ENCODE assay signal across 16 cellular contexts in genomic region chr3:33834117-33834495, GRCh38. TPM values are rescaled to one million over a fixed set of nuclear protein-coding genes. Genes with fewer than 3 reads are reported as not detected.
A peak's percentile ranks its signal among the peaks of the same experiment; 100 is the strongest.
DNase-seq lines count a peak whose midpoint lies in the region; ATAC-seq and TF ChIP-seq lines count a peak whose summit lies in the region.
"Had no signal": no experiment of that assay in that cellular context is flagged by ENCODE, and none has a peak within 500 bp of the region (broad histone marks: within the 10 kb centered on the region; RNA-seq: fewer than 3 reads in every experiment).

No MANE protein-coding gene starts in this region.

- ATAC-seq in natural killer cell (no peak), GM21717 (IDR thresholded peaks at IDR 0.05; ENCODE audit: unreplicated experiment) (peak; percentile 56), GM19328 (IDR thresholded peaks at IDR 0.05; ENCODE audit: unreplicated experiment) (no peak)
- ATAC-seq in natural killer cell treated with Interleukin-12 subunit alpha and Interleukin-12 subunit beta and Interleukin-15 and Interleukin-18, amount 100 ng/mL, for 72 hours = no peak
- ATAC-seq: heart left ventricle, left cardiac atrium, Panc1 had no signal

- H3K36me3 ChIP-seq in OCI-LY3 (replicated peaks; ENCODE audit: low read depth, low read length) (peaks cover 24% of the 10 kb centered on the region), BE2C (no peaks in the 10 kb centered on the region)

- peaks cover 22% of the 10 kb centered on the region for H3K4me1 ChIP-seq in OCI-LY3 (ENCODE audit: low read length)
- H3K4me1 ChIP-seq in BE2C = no peaks in the 10 kb centered on the region
- H3K4me1 ChIP-seq: heart left ventricle had no signal

- H3K36me3 Mint-ChIP-seq in natural killer cell = peaks cover 16% of the 10 kb centered on the region
- H3K36me3 Mint-ChIP-seq in natural killer cell treated with Interleukin-12 subunit alpha and Interleukin-12 subunit beta and Interleukin-15 and Interleukin-18, amount 100 ng/mL, for 72 hours = peaks cover 26% of the 10 kb centered on the region

- H3K27me3 ChIP-seq in OCI-LY3 (ENCODE audit: low read depth, low read length) = no peaks in the 10 kb centered on the region
- H3K27me3 ChIP-seq in BE2C = no peaks in the 10 kb centered on the region
- H3K27me3 ChIP-seq: heart left ventricle had no signal

- H3K4me1 Mint-ChIP-seq in natural killer cell = peaks cover 12 to 23% of the 10 kb centered on the region in 2 donors
- peaks cover 12 to 15% of the 10 kb centered on the region in 2 donors for H3K4me1 Mint-ChIP-seq in natural killer cell treated with Interleukin-12 subunit alpha and Interleukin-12 subunit beta and Interleukin-15 and Interleukin-18, amount 100 ng/mL, for 72 hours (ENCODE audit: low read depth in 2 of 2)

- H3K9me3 Mint-ChIP-seq in natural killer cell = no peaks in the 10 kb centered on the region
- no peaks in the 10 kb centered on the region for H3K9me3 Mint-ChIP-seq in natural killer cell treated with Interleukin-12 subunit alpha and Interleukin-12 subunit beta and Interleukin-15 and Interleukin-18, amount 100 ng/mL, for 72 hours

- intact Hi-C loops in natural killer cell (cut with micrococcal nuclease) = no loop called here

- peak overlapping the region; percentile 56 to 85 for H3K27ac Mint-ChIP-seq in natural killer cell
- H3K27ac Mint-ChIP-seq in natural killer cell treated with Interleukin-12 subunit alpha and Interleukin-12 subunit beta and Interleukin-15 and Interleukin-18, amount 100 ng/mL, for 72 hours = no peak overlapping the region

- peak overlapping the region; percentile 27 for H3K4me2 ChIP-seq in OCI-LY3 (ENCODE audit: low read length)

- 0 out of 2 replicates have a peak, but pooled peaks cover 4% of the 10 kb centered on the region for H3K79me2 ChIP-seq in OCI-LY3 (ENCODE audit: low read length)

- H3K9me3 ChIP-seq in OCI-LY3 (ENCODE audit: insufficient read depth, low read length) (no peaks in the 10 kb centered on the region), BE2C (no peaks in the 10 kb centered on the region)
- H3K9me3 ChIP-seq: heart left ventricle had no signal

- no peak overlapping the region for H3K9ac ChIP-seq in OCI-LY3 (ENCODE audit: low read length)

- TF ChIP-seq CTCF in natural killer cell (IDR thresholded peaks at IDR 0.05) (no peak), OCI-LY3 (IDR thresholded peaks at IDR 0.05; ENCODE audit: low read depth, low read length) (no peak), BE2C (IDR thresholded peaks at IDR 0.05; ENCODE audit: low read depth, low read length) (no peak)

- DNase-seq in natural killer cell (no peak), GOT3 (lab: John Stamatoyannopoulos, UW) (no peak), BE2C (no peak), NCI-H446 (lab: John Stamatoyannopoulos, UW) (no peak)
- DNase-seq in natural killer cell treated with Interleukin-12 subunit alpha and Interleukin-12 subunit beta and Interleukin-15 and Interleukin-18, amount 100 ng/mL, for 72 hours (ENCODE audit: low spot score) = no peak
- DNase-seq: activated naive CD4-positive, alpha-beta T cell treated with Interleukin-2 at 50 U/mL for 16 hours; caudate nucleus; DND-41; heart left ventricle; left cardiac atrium; stimulated activated CD4-positive, alpha-beta T cell treated with anti-CD3 and anti-CD28 coated beads, Interleukin-2, amount 100 ng/mL, for 48 hours; stimulated activated naive CD4-positive, alpha-beta T cell had no signal

- no peak overlapping the region for H2AFZ ChIP-seq in OCI-LY3 (ENCODE audit: low read depth, low read length)

- peak overlapping the region; percentile 20; the same call in 1 of the 2 replicates for H3K27ac ChIP-seq in OCI-LY3 (ENCODE audit: low read length)
- H3K27ac ChIP-seq: heart left ventricle had no signal

- no peaks in the 10 kb centered on the region for H3K27me3 Mint-ChIP-seq in natural killer cell (ENCODE audit: low read depth in 2 of 2)
- no peaks in the 10 kb centered on the region for H3K27me3 Mint-ChIP-seq in natural killer cell treated with Interleukin-12 subunit alpha and Interleukin-12 subunit beta and Interleukin-15 and Interleukin-18, amount 100 ng/mL, for 72 hours

- peaks cover 5% of the 10 kb centered on the region; the same call in 1 of the 2 replicates for H4K20me1 ChIP-seq in OCI-LY3 (ENCODE audit: insufficient read depth, low read length)

- no peak overlapping the region for H3K4me3 Mint-ChIP-seq in natural killer cell
- no peak overlapping the region for H3K4me3 Mint-ChIP-seq in natural killer cell treated with Interleukin-12 subunit alpha and Interleukin-12 subunit beta and Interleukin-15 and Interleukin-18, amount 100 ng/mL, for 72 hours

- H3K4me3 ChIP-seq in OCI-LY3 (ENCODE audit: low read length) (no peak overlapping the region), BE2C (ENCODE audit: low read depth, low read length) (no peak overlapping the region)
- H3K4me3 ChIP-seq: heart left ventricle had no signal

RNA-seq across cellular contexts. Expression of gene PDCD6IP, which starts 35.7 kb away (rescaled TPM):
- total RNA-seq in natural killer cell = 100 to 1,000 TPM; 170 to 182 (median 179) TPM
- total RNA-seq in natural killer cell treated with Interleukin-12 subunit alpha and Interleukin-12 subunit beta and Interleukin-15 and Interleukin-18, amount 100 ng/mL, for 72 hours = 100 to 1,000 TPM; 180 to 197 TPM
- 60.9 TPM for polyA plus RNA-seq in BE2C (2012; ENCODE audit: insufficient read depth, insufficient read length, low read depth)

Comparison
In these comparisons a context has a peak if more than half of its experiments do, and no peak if none do; other contexts are left out.
1. H3K27ac Mint-ChIP-seq: peak in natural killer cell (2 of 2); none in natural killer cell treated with Interleukin-12 subunit alpha and Interleukin-12 subunit beta and Interleukin-15 and Interleukin-18, amount 100 ng/mL, for 72 hours (0 of 2).